In genomic region chr1:118264326-118264725, GRCh38 we compare ENCODE assay signal across 26 cellular contexts.
"Had no signal": no experiment of that assay in that cellular context is flagged by ENCODE, and none has a peak within 500 bp of the region (broad histone marks: within the 10 kb centered on the region; RNA-seq: fewer than 3 reads in every experiment).

No MANE protein-coding gene starts in this region.

- ATAC-seq: left lung; lower lobe of right lung; naive thymus-derived CD4-positive, alpha-beta T cell; natural killer cell treated with Interleukin-12 subunit alpha and Interleukin-12 subunit beta and Interleukin-15 and Interleukin-18, amount 100 ng/mL, for 72 hours; right cardiac atrium; sciatic nerve; stimulated activated naive B cell treated with anti-CD40 and anti-IgM and Interleukin-4, amounts not matched to agents 10 μg/mL and 1 μg/mL and 100 μg/mL, for 72 hours; stimulated activated naive CD8-positive, alpha-beta T cell treated with anti-CD3 and anti-CD28 coated beads, Interleukin-15, Interleukin-2, amounts not matched to agents 100 U/mL and 50 U/mL, for 24 hours; upper lobe of right lung had no signal

- H3K27ac ChIP-seq: left lung, lower lobe of right lung, ovary, skin epidermis, stomach, testis, thyroid gland, transverse colon, upper lobe of right lung had no signal

- H3K36me3 ChIP-seq: left lung, lower lobe of right lung, ovary, stomach, thyroid gland, transverse colon, upper lobe of right lung had no signal

- H3K9me3 ChIP-seq: left lung, lower lobe of right lung, ovary, stomach, testis, thyroid gland, transverse colon, upper lobe of right lung had no signal

- H3K27me3 ChIP-seq: left lung, ovary, stomach, testis, thyroid gland, transverse colon, upper lobe of right lung had no signal

- H3K4me1 ChIP-seq: left lung, stomach, testis, thyroid gland, transverse colon, upper lobe of right lung had no signal

- DNase-seq: hypothalamus; immature natural killer cell; kidney; left cardiac atrium; left lung; lower lobe of right lung; mammary epithelial cell; mesendoderm; naive thymus-derived CD4-positive, alpha-beta T cell; ovary; retina; right cardiac atrium; stimulated activated CD4-positive, alpha-beta T cell treated with anti-CD3 and anti-CD28 coated beads, Interleukin-12 subunit alpha, Interleukin-12 subunit beta, amount 100 ng/mL, for 4 hours; stimulated activated CD4-positive, alpha-beta T cell treated with anti-CD3 and anti-CD28 coated beads, Interleukin-15, amount 100 ng/mL, for 24 hours; stimulated activated CD4-positive, alpha-beta T cell treated with anti-CD3 and anti-CD28 coated beads, Interleukin-2, amount 100 ng/mL, for 24 hours; stimulated activated CD4-positive, alpha-beta T cell treated with anti-CD3 and anti-CD28 coated beads, Interleukin-4, amount 100 ng/mL, for 1 hour; stimulated activated naive B cell treated with anti-CD40 and anti-IgM and Interleukin-4, amounts not matched to agents 10 μg/mL and 1 μg/mL and 100 μg/mL, for 72 hours; stimulated activated naive CD8-positive, alpha-beta T cell treated with anti-CD3 and anti-CD28 coated beads, Interleukin-15, Interleukin-2, amounts not matched to agents 100 U/mL and 50 U/mL, for 24 hours; stomach; testis; thyroid gland; transverse colon; upper lobe of right lung had no signal

- H3K4me3 ChIP-seq: left lung, lower lobe of right lung, ovary, skin epidermis, stomach, testis, thyroid gland, transverse colon, upper lobe of right lung had no signal
